In the genomic region with DNA sequence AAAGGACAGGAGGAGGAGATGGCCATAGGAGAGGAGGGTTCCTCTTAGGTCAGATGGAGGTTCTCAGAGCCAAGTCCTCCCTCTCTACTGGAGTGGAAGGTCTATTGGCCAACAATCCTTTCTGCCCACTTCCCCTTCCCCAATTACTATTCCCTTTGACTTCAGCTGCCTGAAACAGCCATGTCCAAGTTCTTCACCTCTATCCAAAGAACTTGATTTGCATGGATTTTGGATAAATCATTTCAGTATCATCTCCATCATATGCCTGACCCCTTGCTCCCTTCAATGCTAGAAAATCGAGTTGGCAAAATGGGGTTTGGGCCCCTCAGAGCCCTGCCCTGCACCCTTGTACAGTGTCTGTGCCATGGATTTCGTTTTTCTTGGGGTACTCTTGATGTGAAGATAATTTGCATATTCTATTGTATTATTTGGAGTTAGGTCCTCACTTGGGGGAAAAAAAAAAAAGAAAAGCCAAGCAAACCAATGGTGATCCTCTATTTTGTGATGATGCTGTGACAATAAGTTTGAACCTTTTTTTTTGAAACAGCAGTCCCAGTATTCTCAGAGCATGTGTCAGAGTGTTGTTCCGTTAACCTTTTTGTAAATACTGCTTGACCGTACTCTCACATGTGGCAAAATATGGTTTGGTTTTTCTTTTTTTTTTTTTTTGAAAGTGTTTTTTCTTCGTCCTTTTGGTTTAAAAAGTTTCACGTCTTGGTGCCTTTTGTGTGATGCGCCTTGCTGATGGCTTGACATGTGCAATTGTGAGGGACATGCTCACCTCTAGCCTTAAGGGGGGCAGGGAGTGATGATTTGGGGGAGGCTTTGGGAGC, we compare ENCODE assay signal across 9 cellular contexts. TPM values are rescaled to one million over a fixed set of nuclear protein-coding genes. Genes with fewer than 3 reads are reported as not detected.
DNase-seq lines count a peak whose midpoint lies in the region; ATAC-seq and TF ChIP-seq lines count a peak whose summit lies in the region.
"Had no signal": no experiment of that assay in that cellular context is flagged by ENCODE, and none has a peak within 500 bp of the region (broad histone marks: within the 10 kb centered on the region; RNA-seq: fewer than 3 reads in every experiment).

No MANE protein-coding gene starts in this region.

- intact Hi-C loops in Panc1 (cut with micrococcal nuclease; ENCODE audit: unreplicated experiment): no loop called here
- intact Hi-C loops in dorsolateral prefrontal cortex (cut with DNase I): loop anchor here (10.0 kb wide), 3 partner anchors 76 to 796 kb away; partner anchors contain the start of genes ETF1 (in 1 of the 2) and KDM3B (in 1 of the 2)
- intact Hi-C loops in OCI-LY7 (cut with micrococcal nuclease; ENCODE audit: unreplicated experiment): no loop called here
- intact Hi-C loops in gastrocnemius medialis (cut with DNase I; ENCODE audit: low total_unique reads): loop anchor here (10.0 kb wide), 1 partner anchor 796 kb away; no protein-coding TSS in a partner anchor
- intact Hi-C loops in prostate gland (cut with DNase I): no loop called here

- TF ChIP-seq POLR2A in gastrocnemius medialis (IDR thresholded peaks at IDR 0.05) (no peak), prostate gland (IDR thresholded peaks at IDR 0.05) (no peak)

- no peaks in the 10 kb centered on the region for H3K9me2 ChIP-seq in OCI-LY7 (ENCODE audit: insufficient read depth, low read length)

- peaks cover 32% of the 10 kb centered on the region for H4K20me1 ChIP-seq in DND-41 (ENCODE audit: insufficient read depth, low read length)
- no peaks in the 10 kb centered on the region for H4K20me1 ChIP-seq in OCI-LY7 (ENCODE audit: insufficient read depth, low read length)

- no peak overlapping the region for H2AFZ ChIP-seq in DND-41 (ENCODE audit: low read depth, low read length)
- H2AFZ ChIP-seq in parathyroid adenoma: no peak overlapping the region
- H2AFZ ChIP-seq in OCI-LY7 (ENCODE audit: low read length): no peak overlapping the region

- H3K79me2 ChIP-seq in DND-41 (ENCODE audit: insufficient read depth, low read length) (peaks cover 20% of the 10 kb centered on the region), parathyroid adenoma (no peaks in the 10 kb centered on the region), OCI-LY7 (ENCODE audit: insufficient read depth, low read depth, low read length) (no peaks in the 10 kb centered on the region)

- no peaks in the 10 kb centered on the region for H3K27me3 ChIP-seq in DND-41 (ENCODE audit: insufficient read depth, low read length, poor library complexity)
- H3K27me3 ChIP-seq in Panc1 (ENCODE audit: control insufficient read depth, insufficient read depth, low read length): no peaks in the 10 kb centered on the region
- no peaks in the 10 kb centered on the region for H3K27me3 ChIP-seq in dorsolateral prefrontal cortex
- H3K27me3 ChIP-seq in parathyroid adenoma (ENCODE audit: control insufficient read depth, insufficient read depth, low read length): no peaks in the 10 kb centered on the region
- H3K27me3 ChIP-seq in gastrocnemius medialis: peaks cover 0 to 6% (median 0%) of the 10 kb centered on the region in 3 donors
- H3K27me3 ChIP-seq in prostate gland (replicated peaks; ENCODE audit: insufficient read depth): no peaks in the 10 kb centered on the region

- DNase-seq in DND-41 (no peak), Panc1 (ENCODE audit: low read depth, low spot score) (no peak), dorsolateral prefrontal cortex (no peak), OCI-LY7 (ENCODE audit: low spot score) (no peak), gastrocnemius medialis (no peak), DMS 273 treated with DMSO at 0.1 percent for 48 hours (lab: John Stamatoyannopoulos, UW) (no peak), prostate gland (ENCODE audit: low spot score) (no peak)
- DNase-seq: NCI-H1694 treated with DMSO at 0.1 percent for 48 hours had no signal

- H3K27ac ChIP-seq in DND-41 (ENCODE audit: low read length): no peak overlapping the region
- no peak overlapping the region for H3K27ac ChIP-seq in Panc1 (ENCODE audit: low read length)
- H3K27ac ChIP-seq in dorsolateral prefrontal cortex: peak overlapping the region in 18 of 59 donors; percentile 9 to 99 (median 74)
- no peak overlapping the region for H3K27ac ChIP-seq in parathyroid adenoma
- H3K27ac ChIP-seq in OCI-LY7 (ENCODE audit: low read depth, low read length, poor library complexity, severe bottlenecking): no peak overlapping the region
- H3K27ac ChIP-seq in gastrocnemius medialis: peak overlapping the region in 2 of 4 donors; percentile 8 to 17
- H3K27ac ChIP-seq in prostate gland: no peak overlapping the region

- peaks cover 19% of the 10 kb centered on the region for H3K36me3 ChIP-seq in DND-41 (ENCODE audit: insufficient read depth, low read length)
- no peaks in the 10 kb centered on the region for H3K36me3 ChIP-seq in Panc1 (ENCODE audit: control insufficient read depth, insufficient read depth, low read length)
- H3K36me3 ChIP-seq in parathyroid adenoma (ENCODE audit: control insufficient read depth, insufficient read depth, low read length): no peaks in the 10 kb centered on the region
- H3K36me3 ChIP-seq in OCI-LY7 (ENCODE audit: insufficient read depth, low read length): no peaks in the 10 kb centered on the region
- no peaks in the 10 kb centered on the region for H3K36me3 ChIP-seq in gastrocnemius medialis
- H3K36me3 ChIP-seq in prostate gland: no peaks in the 10 kb centered on the region

- no peak for TF ChIP-seq CTCF in DND-41 (IDR thresholded peaks at IDR 0.05; ENCODE audit: borderline replicate concordance, extremely low read depth, low read length, poor library complexity, severe bottlenecking)
- no peak for TF ChIP-seq CTCF in Panc1 (IDR thresholded peaks at IDR 0.05)
- TF ChIP-seq CTCF in dorsolateral prefrontal cortex (IDR thresholded peaks at IDR 0.05 in 54 of 56, conservative IDR thresholded peaks at IDR 0.05 in 2 of 56; ENCODE audit: low read depth in 1 of 56, partially characterized antibody in 56 of 56): no peak
- no peak for TF ChIP-seq CTCF in parathyroid adenoma (IDR thresholded peaks at IDR 0.05)
- TF ChIP-seq CTCF in OCI-LY7 (conservative IDR thresholded peaks at IDR 0.05; ENCODE audit: low read length): no peak
- TF ChIP-seq CTCF in gastrocnemius medialis (IDR thresholded peaks at IDR 0.05 in 4 of 5, conservative IDR thresholded peaks at IDR 0.05 in 1 of 5): no peak
- TF ChIP-seq CTCF in prostate gland (IDR thresholded peaks at IDR 0.05): no peak

- BruUV-seq in Panc1 (replicated peaks; lab: Mats Ljungman, UMichigan) (TSS peak; percentile 86), OCI-LY7 (replicated peaks; lab: Mats Ljungman, UMichigan) (no TSS peak)

- H3K4me2 ChIP-seq in DND-41 (ENCODE audit: insufficient read depth, low read length) (peak overlapping the region; percentile 97), parathyroid adenoma (ENCODE audit: low read length) (no peak overlapping the region), OCI-LY7 (ENCODE audit: low read length) (no peak overlapping the region)

- H3K4me1 ChIP-seq in DND-41 (ENCODE audit: insufficient read depth, low read length) (peaks cover 40% of the 10 kb centered on the region), Panc1 (ENCODE audit: control insufficient read depth, insufficient read depth, low read length) (peaks cover 3% of the 10 kb centered on the region; the same call in 1 of the 2 replicates), parathyroid adenoma (peaks cover 8% of the 10 kb centered on the region), OCI-LY7 (ENCODE audit: insufficient read depth, low read length, poor library complexity, severe bottlenecking) (peaks cover 14% of the 10 kb centered on the region), gastrocnemius medialis (peaks cover 11 to 20% of the 10 kb centered on the region in 2 donors), prostate gland (replicated peaks) (peaks cover under 1% of the 10 kb centered on the region)

- in situ Hi-C loops in Panc1 (cut with HindIII; ENCODE audit: low pct_unique_long_range_greater_than_20kb, low sequenced_read_pairs) (no loop called here), gastrocnemius medialis (cut with MboI; ENCODE audit: low sequenced_read_pairs in 4 of 4) (loop anchor here in 1 of 4 donors (5.0 kb wide), 1 partner anchor 34 kb away; no protein-coding TSS in a partner anchor)

- no peak for ATAC-seq in DND-41 (ENCODE audit: insufficient read depth, low read depth)
- ATAC-seq in Panc1: no peak
- no peak for ATAC-seq in gastrocnemius medialis

- 87% methylated on average over 7 of the region's 7 CpGs for WGBS in prostate gland

- POLR2A ChIA-PET in Panc1 (lab: Charles Lee) (no interaction called here), OCI-LY7 (lab: Charles Lee) (no interaction called here)

- no peak overlapping the region for H3K9ac ChIP-seq in DND-41 (ENCODE audit: low read depth, low read length)
- no peak overlapping the region for H3K9ac ChIP-seq in parathyroid adenoma

- CTCF ChIA-PET in Panc1 (lab: Charles Lee) (interaction anchor here (0.6 kb wide), 1 partner anchor 454 kb away, joined by 4 read pairs; no protein-coding TSS in a partner anchor), OCI-LY7 (lab: Charles Lee; ENCODE audit: unreplicated experiment) (no interaction called here)

- H3K4me3 ChIP-seq in DND-41 (ENCODE audit: low read depth in 1 of 2, low read length in 2 of 2) (peak overlapping the region in 1 of 2 experiments; percentile 60; a peak in 2 of 4 replicates), Panc1 (ENCODE audit: low read depth in 2 of 2, low read length in 2 of 2) (no peak overlapping the region), dorsolateral prefrontal cortex (peak overlapping the region in 43 of 59 donors; percentile 10 to 100 (median 85)), parathyroid adenoma (ENCODE audit: low read depth, low read length) (peak overlapping the region; percentile 11), OCI-LY7 (ENCODE audit: low read depth, low read length, poor library complexity, severe bottlenecking) (no peak overlapping the region), gastrocnemius medialis (peak overlapping the region in 1 of 4 donors; percentile 78), prostate gland (no peak overlapping the region)

- no peaks in the 10 kb centered on the region for H3K9me3 ChIP-seq in DND-41 (ENCODE audit: insufficient read depth, low read length, severe bottlenecking)
- H3K9me3 ChIP-seq in Panc1 (ENCODE audit: control insufficient read depth, insufficient read depth, low read depth, low read length): no peaks in the 10 kb centered on the region
- no peaks in the 10 kb centered on the region for H3K9me3 ChIP-seq in parathyroid adenoma (ENCODE audit: control insufficient read depth, low read length)
- no peaks in the 10 kb centered on the region for H3K9me3 ChIP-seq in OCI-LY7 (ENCODE audit: low read length)
- no peaks in the 10 kb centered on the region for H3K9me3 ChIP-seq in gastrocnemius medialis
- H3K9me3 ChIP-seq in prostate gland: no peaks in the 10 kb centered on the region

RNA-seq across cellular contexts. Expression of gene EGR1, which starts 3.1 kb away (rescaled TPM):
- 12.0 TPM for total RNA-seq in Panc1 (2021; ENCODE audit: unreplicated experiment)
- polyA plus RNA-seq in Panc1 (2012; ENCODE audit: insufficient read length): 14.0 TPM
- total RNA-seq in dorsolateral prefrontal cortex: 100 to 1,000 TPM in 3 of 120 experiments, 10 to 100 TPM in 112, 1 to 10 TPM in 5; 6.0 to 163 (median 19.8) TPM
- 0.10 and 0.13 TPM in 2 replicates for total RNA-seq in OCI-LY7 (2014; rRNA removed; shearing (Covaris generic))
- total RNA-seq in OCI-LY7 (2022): 0.79 and 1.1 TPM in 2 replicates
- 10 to 100 TPM in 1 of 4 donors, 1 to 10 TPM in 3; 1.1 to 16.4 (median 7.2) TPM for total RNA-seq in gastrocnemius medialis
- total RNA-seq in prostate gland: 10 to 100 TPM; 12.2 to 19.5 TPM

RNA-seq across cellular contexts. Expression of gene REEP2, which starts 29.5 kb away (rescaled TPM):
- total RNA-seq in Panc1 (2021; ENCODE audit: unreplicated experiment) (6.5 TPM), dorsolateral prefrontal cortex (100 to 1,000 TPM in 119 of 120 experiments, 10 to 100 TPM in 1; 68.4 to 279 (median 196) TPM), OCI-LY7 (2022) (5.1 and 6.5 TPM in 2 replicates), gastrocnemius medialis (1 to 10 TPM; 1.2 to 7.4 (median 3.4) TPM), prostate gland (10 to 100 TPM in 1 of 2 donors, 1 to 10 TPM in 1; 4.1 to 21.2 TPM)
- 13.3 TPM for polyA plus RNA-seq in Panc1 (2012; ENCODE audit: insufficient read length)
- 3.9 and 5.4 TPM in 2 replicates for total RNA-seq in OCI-LY7 (2014; rRNA removed; shearing (Covaris generic))

Comparison
In these comparisons a context has a peak if more than half of its experiments do, and no peak if none do; other contexts are left out.
1. H3K4me3 ChIP-seq: peak in dorsolateral prefrontal cortex (43 of 59) and parathyroid adenoma (single experiment); none in Panc1 (0 of 2), OCI-LY7 (single experiment) and prostate gland (0 of 2).
2. intact Hi-C loops: an anchor here in dorsolateral prefrontal cortex (10.0 kb wide) and gastrocnemius medialis (10.0 kb wide); none called in Panc1, OCI-LY7 and prostate gland.